In the genomic region with DNA sequence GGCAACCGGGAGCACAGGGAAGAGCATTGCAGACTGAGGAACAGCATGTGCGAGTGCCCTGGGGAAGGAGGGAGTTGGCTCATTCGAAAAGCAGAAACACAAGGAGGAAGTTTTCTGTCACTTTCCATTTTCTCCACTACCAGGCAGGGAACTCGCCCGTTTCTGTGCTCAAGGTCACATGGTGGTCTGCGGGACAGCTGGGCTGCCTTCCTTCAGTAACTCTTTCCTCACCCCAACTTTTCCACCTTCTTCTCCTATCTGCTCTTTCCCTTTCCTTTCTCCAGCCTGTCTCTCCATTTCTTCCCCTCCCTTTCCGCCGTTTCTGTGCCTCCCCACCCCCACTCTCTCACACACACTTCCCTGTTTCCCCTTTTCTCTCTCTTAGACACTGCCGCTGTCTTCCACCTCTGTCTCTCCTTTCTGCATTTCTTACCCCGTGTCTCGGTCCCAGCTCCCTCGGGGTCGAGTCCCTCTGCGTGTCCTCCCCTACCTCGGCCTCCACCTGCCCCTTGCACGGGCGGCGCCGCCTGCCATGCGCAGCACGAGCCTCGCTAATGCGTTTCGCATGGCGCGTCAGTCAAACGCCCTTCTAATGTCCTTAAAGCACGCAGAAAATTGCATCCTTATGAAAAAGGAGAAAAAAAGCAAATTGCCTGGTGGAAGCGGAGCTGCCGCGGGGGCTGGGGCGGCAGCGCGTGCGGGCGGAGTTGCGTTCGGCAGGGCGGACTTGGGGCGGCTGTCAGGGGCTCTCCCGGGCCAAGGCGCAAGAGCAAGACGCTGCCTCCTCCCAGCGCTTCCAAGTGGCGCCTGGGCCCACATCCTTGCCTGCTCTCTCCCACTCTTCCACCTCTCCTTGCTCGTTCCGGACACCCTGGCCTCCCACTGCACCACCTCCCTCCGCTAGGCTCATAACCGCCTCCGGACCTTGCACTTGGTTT, we compare ENCODE assay signal across 11 cellular contexts. TPM values are rescaled to one million over a fixed set of nuclear protein-coding genes. Genes with fewer than 3 reads are reported as not detected.
DNase-seq lines count a peak whose midpoint lies in the region; ATAC-seq, FAIRE-seq and TF ChIP-seq lines count a peak whose summit lies in the region.
"Had no signal": no experiment of that assay in that cellular context is flagged by ENCODE, and none has a peak within 500 bp of the region (broad histone marks: within the 10 kb centered on the region; RNA-seq: fewer than 3 reads in every experiment).

No MANE protein-coding gene starts in this region.

- CTCF ChIA-PET in activated CD8-positive, alpha-beta memory T cell treated with anti-CD3 and anti-CD28 coated beads, Interleukin-2, amount 10 ng/mL, durations not matched to agents 7 days and 5 days (lab: Charles Lee), result interaction anchor here (1.3 kb wide), 1 partner anchor 118 kb away, joined by 4 read pairs; no protein-coding TSS in a partner anchor
- CTCF ChIA-PET in HepG2 (lab: Yijun Ruan, JAX; ENCODE audit: low intra/inter-chr PET ratio, low total read pairs), result no interaction called here

- H4K20me1 ChIP-seq in HepG2 (ENCODE audit: insufficient read depth, low read length), result no peaks in the 10 kb centered on the region

- no peak for FAIRE-seq in HepG2 (lab: Jason Lieb, UNC)

- POLR2A ChIA-PET in HepG2 (lab: Yijun Ruan, JAX), result no interaction called here

- WGBS in HepG2 (ENCODE audit: low lambda C conversion rate), result 20% methylated on average over 43 of the region's 50 CpGs

- peaks cover 94% of the 10 kb centered on the region for H3K27me3 Mint-ChIP-seq in activated CD8-positive, alpha-beta memory T cell treated with anti-CD3 and anti-CD28 coated beads, Interleukin-2, amount 10 ng/mL, durations not matched to agents 7 days and 5 days
- peaks cover 56% of the 10 kb centered on the region for H3K27me3 Mint-ChIP-seq in activated naive CD8-positive, alpha-beta T cell

- BruUV-seq in HepG2 (replicated peaks; lab: Mats Ljungman, UMichigan), result no TSS peak

- H3K4me2 ChIP-seq in HepG2 (ENCODE audit: low read depth, low read length), result peak overlapping the region; percentile 27

- DNase-seq in activated CD8-positive, alpha-beta memory T cell treated with anti-CD3 and anti-CD28 coated beads, Interleukin-2, amount 10 ng/mL, durations not matched to agents 7 days and 5 days, result no peak
- DNase-seq in activated CD8-positive, alpha-beta memory T cell treated with anti-CD3 and anti-CD28 coated beads, Interleukin-2, amount 50 U/mL, for 4 hours, result no peak
- no peak for DNase-seq in HepG2 (ENCODE audit: low spot score)
- no peak for DNase-seq in stimulated activated naive CD4-positive, alpha-beta T cell (lab: John Stamatoyannopoulos, UW)
- DNase-seq: COR-L47 had no signal

- H3K4me1 ChIP-seq in HepG2 (ENCODE audit: insufficient read depth, low read length) (no peaks in the 10 kb centered on the region; the same call in 1 of the 2 replicates), stomach smooth muscle (ENCODE audit: control insufficient read depth, insufficient read depth, low read length) (peaks cover 70% of the 10 kb centered on the region)

- intact Hi-C loops in HepG2 (cut with micrococcal nuclease; ENCODE audit: unreplicated experiment), result no loop called here

- TF ChIP-seq POLR2A in HepG2 (IDR thresholded peaks at IDR 0.05; ENCODE audit: insufficient read depth in 1 of 2, low read depth in 2 of 2, low read length in 2 of 2), result no peak

- peaks cover 13% of the 10 kb centered on the region for H3K4me1 Mint-ChIP-seq in activated CD8-positive, alpha-beta memory T cell treated with anti-CD3 and anti-CD28 coated beads, Interleukin-2, amount 10 ng/mL, durations not matched to agents 7 days and 5 days
- H3K4me1 Mint-ChIP-seq in activated naive CD8-positive, alpha-beta T cell (ENCODE audit: low read depth), result peaks cover 28% of the 10 kb centered on the region

- H3K4me3 ChIP-seq in HepG2 (replicated peaks in 1 of 3; ENCODE audit: insufficient read depth in 1 of 3, low read depth in 2 of 3, low read length in 3 of 3) (peak overlapping the region in 1 of 3 experiments; percentile 16; a peak in 1 of 6 replicates), stomach smooth muscle (ENCODE audit: low read length in 2 of 2) (peak overlapping the region; percentile 67 to 82)

- H3K36me3 Mint-ChIP-seq in activated CD8-positive, alpha-beta memory T cell treated with anti-CD3 and anti-CD28 coated beads, Interleukin-2, amount 10 ng/mL, durations not matched to agents 7 days and 5 days, result peaks cover 3% of the 10 kb centered on the region
- no peaks in the 10 kb centered on the region for H3K36me3 Mint-ChIP-seq in activated naive CD8-positive, alpha-beta T cell

- no peak overlapping the region for H3K27ac Mint-ChIP-seq in activated CD8-positive, alpha-beta memory T cell treated with anti-CD3 and anti-CD28 coated beads, Interleukin-2, amount 10 ng/mL, durations not matched to agents 7 days and 5 days
- no peak overlapping the region for H3K27ac Mint-ChIP-seq in activated naive CD8-positive, alpha-beta T cell

- no peaks in the 10 kb centered on the region for H3K36me3 ChIP-seq in HepG2 (replicated peaks in 1 of 2; ENCODE audit: control insufficient read depth in 1 of 2, insufficient read depth in 2 of 2, low read length in 2 of 2)
- H3K36me3 ChIP-seq in stomach smooth muscle (ENCODE audit: control insufficient read depth in 2 of 2, insufficient read depth in 2 of 2, low read length in 2 of 2), result peaks cover 4 to 9% of the 10 kb centered on the region in 2 donors

- TF ChIP-seq EP300 in HepG2 (IDR thresholded peaks at IDR 0.05; ENCODE audit: low read depth in 2 of 2, low read length in 2 of 2) (no peak), HepG2 (CRISPR knock-in tag; IDR thresholded peaks at IDR 0.05; ENCODE audit: borderline replicate concordance) (no peak)

- in situ Hi-C loops in HepG2 (cut with HindIII; ENCODE audit: extremely low pct_ligation_motif_present, low pct_unique_long_range_greater_than_20kb), result no loop called here

- H3K9ac ChIP-seq in HepG2 (ENCODE audit: insufficient read depth, low read depth, low read length), result no peak overlapping the region
- peak overlapping the region; percentile 70 to 71 for H3K9ac ChIP-seq in stomach smooth muscle (ENCODE audit: low read length in 2 of 2)

- TF ChIP-seq CTCF in HepG2 (CRISPR knock-in tag; IDR thresholded peaks at IDR 0.05), result no peak

- no peaks in the 10 kb centered on the region for H3K9me3 ChIP-seq in HepG2 (ENCODE audit: low read length)
- H3K9me3 ChIP-seq in stomach smooth muscle (ENCODE audit: control insufficient read depth in 2 of 2, low read length in 2 of 2), result no peaks in the 10 kb centered on the region

- ATAC-seq in activated CD8-positive, alpha-beta memory T cell treated with anti-CD3 and anti-CD28 coated beads, Interleukin-2, amount 10 ng/mL, durations not matched to agents 7 days and 5 days, result no peak
- ATAC-seq in HepG2 (no peak), HG02981 (IDR thresholded peaks at IDR 0.05; ENCODE audit: unreplicated experiment) (no peak), HG03342 (IDR thresholded peaks at IDR 0.05; ENCODE audit: unreplicated experiment) (no peak)

- no peaks in the 10 kb centered on the region for H3K9me3 Mint-ChIP-seq in activated CD8-positive, alpha-beta memory T cell treated with anti-CD3 and anti-CD28 coated beads, Interleukin-2, amount 10 ng/mL, durations not matched to agents 7 days and 5 days (ENCODE audit: low read depth)
- no peaks in the 10 kb centered on the region for H3K9me3 Mint-ChIP-seq in activated naive CD8-positive, alpha-beta T cell (ENCODE audit: low read depth)

- H3K27me3 ChIP-seq in HepG2 (ENCODE audit: control insufficient read depth in 1 of 2, insufficient read depth in 2 of 2, low read length in 2 of 2), result peaks cover 31 to 94% of the 10 kb centered on the region in 2 experiments
- H3K27me3 ChIP-seq in stomach smooth muscle (ENCODE audit: control insufficient read depth in 1 of 2, insufficient read depth in 2 of 2, low read length in 2 of 2), result peaks cover 0 to 3% of the 10 kb centered on the region in 2 donors

- H3K79me2 ChIP-seq in HepG2 (ENCODE audit: insufficient read depth, low read length), result no peaks in the 10 kb centered on the region

- no peak overlapping the region for H2AFZ ChIP-seq in HepG2 (ENCODE audit: low read length)

- TF ChIP-seq RAD21 in HepG2 (CRISPR knock-in tag; IDR thresholded peaks at IDR 0.05), result no peak

- no peak overlapping the region for H3K27ac ChIP-seq in HepG2 (ENCODE audit: extremely low read length, insufficient read depth, low read length)
- peak overlapping the region; percentile 74 for H3K27ac ChIP-seq in stomach smooth muscle (ENCODE audit: low read length)

- H3K4me3 Mint-ChIP-seq in activated CD8-positive, alpha-beta memory T cell treated with anti-CD3 and anti-CD28 coated beads, Interleukin-2, amount 10 ng/mL, durations not matched to agents 7 days and 5 days, result peak overlapping the region; percentile 16
- H3K4me3 Mint-ChIP-seq in activated naive CD8-positive, alpha-beta T cell, result peak overlapping the region; percentile 59

TF ChIP-seq in HepG2, 621 proteins besides CTCF, POLR2A, EP300 and RAD21:
- TF ChIP-seq MAFF (IDR thresholded peaks at IDR 0.05; ENCODE audit: low read depth, low read length) (no peak), EZH2 (conservative IDR thresholded peaks at IDR 0.05; ENCODE audit: low read depth, low read length) (peak; percentile 65; the same call in 1 of the 2 replicates)

RNA-seq across cellular contexts. Expression of a gene that starts 9.5 kb away (rescaled TPM):
- total RNA-seq in activated CD8-positive, alpha-beta memory T cell treated with anti-CD3 and anti-CD28 coated beads, Interleukin-2, amount 10 ng/mL, durations not matched to agents 7 days and 5 days, result not detected
- not detected in 2 replicates for total RNA-seq in HepG2 (2016; rRNA removed; fragmentation: Illumina TruSeq; extraction: Trizol)
- total RNA-seq in HepG2 (2016; cell fraction: cytosol; rRNA removed; fragmentation: Illumina TruSeq; extraction: Trizol; ENCODE audit: low read depth), result not detected in 2 replicates
- total RNA-seq in HepG2 (2016; cell fraction: insoluble cytoplasmic fraction; rRNA removed; fragmentation: Illumina TruSeq; extraction: Trizol), result not detected in 2 replicates
- not detected in 2 replicates for total RNA-seq in HepG2 (2016; cell fraction: membrane; rRNA removed; fragmentation: Illumina TruSeq; extraction: Trizol)
- not detected in 2 replicates for total RNA-seq in HepG2 (2016; cell fraction: nucleus; rRNA removed; fragmentation: Illumina TruSeq; extraction: Trizol)
- polyA plus RNA-seq in HepG2 (2011; rRNA removed), result not detected in 2 replicates
- polyA plus RNA-seq in HepG2 (2011; cell fraction: cytosol; rRNA removed), result not detected in 2 replicates
- polyA plus RNA-seq in HepG2 (2011; cell fraction: nucleus; rRNA removed), result not detected in 2 replicates
- polyA plus RNA-seq in HepG2 (2012), result not detected in 2 replicates
- not detected in 2 replicates for polyA plus RNA-seq in HepG2 (2016; cell fraction: cytosol; fragmentation: Illumina TruSeq; extraction: Trizol; ENCODE audit: low read depth)
- polyA plus RNA-seq in HepG2 (2016; cell fraction: insoluble cytoplasmic fraction; fragmentation: Illumina TruSeq; extraction: Trizol; ENCODE audit: low read depth), result not detected in 2 replicates
- polyA plus RNA-seq in HepG2 (2016; cell fraction: membrane; fragmentation: Illumina TruSeq; extraction: Trizol; ENCODE audit: low read depth), result not detected in 2 replicates
- polyA plus RNA-seq in HepG2 (2016; cell fraction: nucleus; fragmentation: Illumina TruSeq; extraction: Trizol; ENCODE audit: insufficient read depth, low read depth), result not detected in 2 replicates
- 0.65 TPM in 1 of 2 replicates, not detected in the other for polyA minus RNA-seq in HepG2 (2011; rRNA and poly(A)+ RNA removed; ENCODE audit: low replicate concordance)
- polyA minus RNA-seq in HepG2 (2011; cell fraction: cytosol; rRNA and poly(A)+ RNA removed), result not detected in 2 replicates
- not detected in 2 replicates for polyA minus RNA-seq in HepG2 (2011; cell fraction: nucleus; rRNA and poly(A)+ RNA removed)
- total RNA-seq: lung microvascular endothelial cell, temporal lobe had no signal
